Comparison of ENCODE assay signal across 7 cellular contexts in genomic region chr13:29422015-29422414, GRCh38.
"Had no signal": no experiment of that assay in that cellular context is flagged by ENCODE, and none has a peak within 500 bp of the region (broad histone marks: within the 10 kb centered on the region; RNA-seq: fewer than 3 reads in every experiment).

No MANE protein-coding gene starts in this region.

- DNase-seq: IMR-90, KBM-7, KG1 had no signal

- H3K27ac ChIP-seq: HL-60 had no signal

- H3K4me3 ChIP-seq: K562 had no signal

- ATAC-seq: HepG2, K562 had no signal

- H3K4me1 Mint-ChIP-seq: IgD-negative memory B cell had no signal

- H3K4me3 Mint-ChIP-seq: IgD-negative memory B cell had no signal
